Comparison of ENCODE assay signal across 10 cellular contexts in the genomic region with DNA sequence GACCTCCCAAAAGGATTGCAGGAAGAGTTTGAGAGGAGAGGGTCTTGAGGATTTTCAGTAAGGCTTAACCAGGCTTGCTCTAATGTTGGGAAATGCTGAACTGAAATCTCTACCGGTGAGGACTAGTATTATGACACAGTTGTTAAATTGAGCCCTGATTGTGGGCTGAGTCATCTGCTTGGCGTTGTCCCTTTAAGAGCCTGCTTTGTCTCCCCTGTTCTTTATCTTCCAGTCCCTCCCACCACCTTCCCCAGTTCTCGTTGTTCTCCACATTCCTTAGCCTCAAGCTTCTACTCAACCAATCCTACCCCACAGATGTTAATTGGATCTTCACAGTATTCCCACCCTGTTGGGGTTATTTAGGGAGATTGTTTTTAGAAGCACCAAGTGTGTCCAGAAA. TPM values are rescaled to one million over a fixed set of nuclear protein-coding genes. Genes with fewer than 3 reads are reported as not detected.
DNase-seq lines count a peak whose midpoint lies in the region; ATAC-seq and TF ChIP-seq lines count a peak whose summit lies in the region.
"Had no signal": no experiment of that assay in that cellular context is flagged by ENCODE, and none has a peak within 500 bp of the region (broad histone marks: within the 10 kb centered on the region; RNA-seq: fewer than 3 reads in every experiment).

No MANE protein-coding gene starts in this region.

- CTCF ChIA-PET in MCF 10A (lab: Yijun Ruan, JAX) = no interaction called here
- CTCF ChIA-PET in CD8-positive, alpha-beta memory T cell (lab: Charles Lee) = no interaction called here

- no peak for ATAC-seq in HG03565 (IDR thresholded peaks at IDR 0.05; ENCODE audit: unreplicated experiment)

- H3K9me3 Mint-ChIP-seq in MCF 10A (ENCODE audit: unreplicated experiment) = no peaks in the 10 kb centered on the region
- no peaks in the 10 kb centered on the region for H3K9me3 Mint-ChIP-seq in CD8-positive, alpha-beta memory T cell

- H3K27ac ChIP-seq in breast epithelium (peak overlapping the region in 1 of 2 donors; percentile 66), brain microvascular endothelial cell (no peak overlapping the region)
- H3K27ac ChIP-seq in CD8-positive, alpha-beta memory T cell (ENCODE audit: low read depth, low read length) = no peak overlapping the region
- H3K27ac ChIP-seq: BLaER1 had no signal

- H3K36me3 ChIP-seq in breast epithelium (no peaks in the 10 kb centered on the region), brain microvascular endothelial cell (replicated peaks) (no peaks in the 10 kb centered on the region)
- H3K36me3 ChIP-seq in CD8-positive, alpha-beta memory T cell (ENCODE audit: insufficient read depth, low read length) = no peaks in the 10 kb centered on the region
- H3K36me3 ChIP-seq: BLaER1 had no signal

- H3K27me3 ChIP-seq in breast epithelium = no peaks in the 10 kb centered on the region
- H3K27me3 ChIP-seq in brain microvascular endothelial cell (replicated peaks) = no peaks in the 10 kb centered on the region
- H3K27me3 ChIP-seq in CD8-positive, alpha-beta memory T cell (ENCODE audit: insufficient read depth, low read length, poor library complexity, severe bottlenecking) = no peaks in the 10 kb centered on the region
- H3K27me3 ChIP-seq: BLaER1 had no signal

- no peaks in the 10 kb centered on the region for H3K4me1 ChIP-seq in breast epithelium
- peaks cover 5% of the 10 kb centered on the region for H3K4me1 ChIP-seq in CD8-positive, alpha-beta memory T cell (ENCODE audit: insufficient read depth, low read length)

- TF ChIP-seq CTCF in MCF 10A (IDR thresholded peaks at IDR 0.05; ENCODE audit: unreplicated experiment) (no peak), breast epithelium (IDR thresholded peaks at IDR 0.05) (no peak), brain microvascular endothelial cell (IDR thresholded peaks at IDR 0.05; ENCODE audit: low read depth, low read length, missing control alignments) (no peak)

- in situ Hi-C loops in brain microvascular endothelial cell (cut with HindIII; ENCODE audit: low pct_ligation_motif_present, low sequenced_read_pairs) = no loop called here

- no peak for TF ChIP-seq POLR2A in breast epithelium (IDR thresholded peaks at IDR 0.05)

- no peak overlapping the region for H3K27ac Mint-ChIP-seq in MCF 10A (ENCODE audit: low read depth, unreplicated experiment)
- H3K27ac Mint-ChIP-seq in CD8-positive, alpha-beta memory T cell = no peak overlapping the region

- no peaks in the 10 kb centered on the region for H3K9me3 ChIP-seq in breast epithelium
- no peaks in the 10 kb centered on the region for H3K9me3 ChIP-seq in CD8-positive, alpha-beta memory T cell (ENCODE audit: low read length)
- H3K9me3 ChIP-seq: BLaER1 had no signal

- no TSS peak for BruUV-seq in MCF 10A (replicated peaks; lab: Mats Ljungman, UMichigan)

- intact Hi-C loops in MCF 10A (cut with micrococcal nuclease) = no loop called here
- intact Hi-C loops in breast epithelium (cut with DNase I; ENCODE audit: low total_unique reads) = no loop called here

- no peak overlapping the region for H3K4me3 Mint-ChIP-seq in MCF 10A (ENCODE audit: unreplicated experiment)
- no peak overlapping the region for H3K4me3 Mint-ChIP-seq in CD8-positive, alpha-beta memory T cell

- peaks cover 10% of the 10 kb centered on the region for H3K4me1 Mint-ChIP-seq in MCF 10A (ENCODE audit: insufficient read depth, unreplicated experiment)
- no peaks in the 10 kb centered on the region for H3K4me1 Mint-ChIP-seq in CD8-positive, alpha-beta memory T cell

- no peak overlapping the region for H3K4me3 ChIP-seq in breast epithelium
- no peak overlapping the region for H3K4me3 ChIP-seq in brain microvascular endothelial cell (ENCODE audit: low read depth, low read length)
- no peak overlapping the region for H3K4me3 ChIP-seq in CD8-positive, alpha-beta memory T cell (ENCODE audit: low read length)
- H3K4me3 ChIP-seq: BLaER1 had no signal

- POLR2A ChIA-PET in MCF 10A (lab: Yijun Ruan, JAX) = interaction anchor here (1.7 kb wide), 1 partner anchor 181 kb away, joined by 7 read pairs; a partner anchor contains a TSS
- POLR2A ChIA-PET in CD8-positive, alpha-beta memory T cell (lab: Charles Lee) = no interaction called here

- no peaks in the 10 kb centered on the region for H3K36me3 Mint-ChIP-seq in MCF 10A (ENCODE audit: insufficient read depth, unreplicated experiment)
- H3K36me3 Mint-ChIP-seq in CD8-positive, alpha-beta memory T cell = no peaks in the 10 kb centered on the region

- peak; percentile 76 for DNase-seq in MCF 10A (ENCODE audit: unreplicated experiment)
- no peak for DNase-seq in breast epithelium (ENCODE audit: low spot score in 2 of 2)
- peak; percentile 79 for DNase-seq in brain microvascular endothelial cell
- DNase-seq in kidney tubule cell (ENCODE audit: low spot score) = peak; percentile 66
- no peak for DNase-seq in DMS153 (lab: John Stamatoyannopoulos, UW)
- no peak for DNase-seq in NCI-H1092 (lab: John Stamatoyannopoulos, UW)
- no peak for DNase-seq in CD8-positive, alpha-beta memory T cell
- DNase-seq: activated CD4-positive, alpha-beta T cell treated with anti-CD3 and anti-CD28 coated beads for 1 hour had no signal

- no peaks in the 10 kb centered on the region for H3K27me3 Mint-ChIP-seq in MCF 10A (ENCODE audit: insufficient read depth, unreplicated experiment)
- peaks cover 3 to 36% of the 10 kb centered on the region in 2 donors for H3K27me3 Mint-ChIP-seq in CD8-positive, alpha-beta memory T cell

RNA-seq across cellular contexts. Expression of a gene that starts 57.7 kb away (rescaled TPM):
- not detected in 2 replicates for total RNA-seq in MCF 10A (2022)
- under 1 TPM in 2 of 3 donors, not detected in 1; 0.32 to 0.33 TPM for total RNA-seq in breast epithelium
- total RNA-seq in CD8-positive, alpha-beta memory T cell = not detected
- not detected for polyA plus RNA-seq in CD8-positive, alpha-beta memory T cell

Comparison
In these comparisons a context has a peak if more than half of its experiments do, and no peak if none do; other contexts are left out.
1. DNase-seq: peak in MCF 10A (single experiment), brain microvascular endothelial cell (single experiment) and kidney tubule cell (single experiment); none in breast epithelium (0 of 2), DMS153 (single experiment), NCI-H1092 (single experiment) and CD8-positive, alpha-beta memory T cell (0 of 5).